ENCODE assay signal across 8 cellular contexts in genomic region chr4:2413821-2414610, GRCh38. TPM values are rescaled to one million over a fixed set of nuclear protein-coding genes. Genes with fewer than 3 reads are reported as not detected.
DNase-seq lines count a peak whose midpoint lies in the region; ATAC-seq, FAIRE-seq and TF ChIP-seq lines count a peak whose summit lies in the region.

No MANE protein-coding gene starts in this region.

- intact Hi-C loops in CD4-positive, alpha-beta T cell (cut with DNase I, micrococcal nuclease) = loop anchor here (1.0 to 10.0 kb wide), 7 partner anchors 47 to 699 kb away; partner anchors contain the start of genes HAUS3 (in 1 of the 2), MXD4 (in 1 of the 2), POLN (in 1 of the 2) and RNF4 (in 1 of the 2)
- intact Hi-C loops in PC-3 (cut with micrococcal nuclease) = loop anchor here (10.0 kb wide), 1 partner anchor 51 kb away; the partner anchor contains the start of gene RNF4

- H3K36me3 ChIP-seq in PC-3 (ENCODE audit: low read depth, low read length) (no peaks in the 10 kb centered on the region), bronchial epithelial cell (ENCODE audit: control insufficient read depth, insufficient read depth, low read length) (no peaks in the 10 kb centered on the region)

- no peaks in the 10 kb centered on the region for H3K9me3 Mint-ChIP-seq in CD4-positive, alpha-beta T cell
- H3K9me3 Mint-ChIP-seq in natural killer cell treated with Interleukin-12 subunit alpha and Interleukin-12 subunit beta and Interleukin-15 and Interleukin-18, amount 100 ng/mL, for 72 hours = no peaks in the 10 kb centered on the region

- peaks cover 65% of the 10 kb centered on the region for H3K4me1 Mint-ChIP-seq in CD4-positive, alpha-beta T cell (ENCODE audit: low read depth)
- peaks cover 61 to 63% of the 10 kb centered on the region in 2 donors for H3K4me1 Mint-ChIP-seq in natural killer cell treated with Interleukin-12 subunit alpha and Interleukin-12 subunit beta and Interleukin-15 and Interleukin-18, amount 100 ng/mL, for 72 hours (ENCODE audit: low read depth in 2 of 2)

- POLR2A ChIA-PET in CD4-positive, alpha-beta T cell (lab: Charles Lee) = interaction anchor here (0.6 to 3.1 kb wide), 11 partner anchors 11 to 404 kb away, joined by 3 to 45 read pairs (median 10); partner anchors contain the start of genes FAM193A, MXD4 and RNF4
- POLR2A ChIA-PET in PC-3 (lab: Charles Lee; ENCODE audit: unreplicated experiment) = no interaction called here

- H3K9me2 ChIP-seq in PC-3 (replicated peaks; ENCODE audit: low read length) = no peaks in the 10 kb centered on the region

- H3K4me3 ChIP-seq in PC-3 (ENCODE audit: low read length) (peak overlapping the region; percentile 64; the same call in 1 of the 2 replicates), bronchial epithelial cell (ENCODE audit: low read depth, low read length) (no peak overlapping the region)

- no peaks in the 10 kb centered on the region for H4K20me1 ChIP-seq in PC-3 (ENCODE audit: low read length)

- peaks cover 34% of the 10 kb centered on the region for H3K4me1 ChIP-seq in PC-3 (ENCODE audit: insufficient read depth, low read length)

- BruUV-seq in PC-3 (replicated peaks; lab: Mats Ljungman, UMichigan) = no TSS peak

- H3K27ac Mint-ChIP-seq in CD4-positive, alpha-beta T cell = peak overlapping the region; percentile 94
- peak overlapping the region; percentile 96 to 97 for H3K27ac Mint-ChIP-seq in natural killer cell treated with Interleukin-12 subunit alpha and Interleukin-12 subunit beta and Interleukin-15 and Interleukin-18, amount 100 ng/mL, for 72 hours

- H3K27me3 ChIP-seq in CD4-positive, alpha-beta T cell (ENCODE audit: control insufficient read depth, insufficient read depth, low read length) = peaks cover 6% of the 10 kb centered on the region
- H3K27me3 ChIP-seq in PC-3 (ENCODE audit: low read length) = no peaks in the 10 kb centered on the region; the same call in 1 of the 2 replicates
- peaks cover 12% of the 10 kb centered on the region for H3K27me3 ChIP-seq in bronchial epithelial cell (ENCODE audit: control insufficient read depth, insufficient read depth, low read length)

- H3K9me3 ChIP-seq in CD4-positive, alpha-beta T cell (ENCODE audit: control insufficient read depth, low read length) = no peaks in the 10 kb centered on the region
- no peaks in the 10 kb centered on the region for H3K9me3 ChIP-seq in PC-3 (ENCODE audit: low read length)

- peak overlapping the region; percentile 89 for H3K4me2 ChIP-seq in PC-3 (ENCODE audit: low read length)

- ATAC-seq in CD4-positive, alpha-beta T cell (ENCODE audit: poor library complexity) = no peak
- no peak for ATAC-seq in PC-3
- no peak for ATAC-seq in natural killer cell treated with Interleukin-12 subunit alpha and Interleukin-12 subunit beta and Interleukin-15 and Interleukin-18, amount 100 ng/mL, for 72 hours
- ATAC-seq in GM21390 (IDR thresholded peaks at IDR 0.05; ENCODE audit: unreplicated experiment) = no peak
- ATAC-seq in GM18867 (IDR thresholded peaks at IDR 0.05; ENCODE audit: unreplicated experiment) = no peak
- no peak for ATAC-seq in GM18861 (IDR thresholded peaks at IDR 0.05; ENCODE audit: unreplicated experiment)

- peak overlapping the region; percentile 81 for H3K27ac ChIP-seq in CD4-positive, alpha-beta T cell (ENCODE audit: low read depth, low read length)
- H3K27ac ChIP-seq in PC-3 (ENCODE audit: low read length) = peak overlapping the region; percentile 88

- H2AFZ ChIP-seq in PC-3 (ENCODE audit: low read length) = no peak overlapping the region

- FAIRE-seq in bronchial epithelial cell (lab: Jason Lieb, UNC) = no peak

- H3K4me3 Mint-ChIP-seq in CD4-positive, alpha-beta T cell = peak overlapping the region; percentile 74
- peak overlapping the region; percentile 86 for H3K4me3 Mint-ChIP-seq in natural killer cell treated with Interleukin-12 subunit alpha and Interleukin-12 subunit beta and Interleukin-15 and Interleukin-18, amount 100 ng/mL, for 72 hours

- DNase-seq in CD4-positive, alpha-beta T cell = peak in 4 of 10 experiments; percentile 16 to 30 (median 20)
- DNase-seq in PC-3 (peak; percentile 24), bronchial epithelial cell (ENCODE audit: low read depth) (peak; percentile 37), hippocampal formation (lab: John Stamatoyannopoulos, UW) (no peak)
- no peak for DNase-seq in natural killer cell treated with Interleukin-12 subunit alpha and Interleukin-12 subunit beta and Interleukin-15 and Interleukin-18, amount 100 ng/mL, for 72 hours (ENCODE audit: low spot score)

- CTCF ChIA-PET in CD4-positive, alpha-beta T cell (lab: Charles Lee) = interaction anchor here (0.7 to 3.1 kb wide), 8 partner anchors 11 to 660 kb away, joined by 3 to 21 read pairs (median 6); partner anchors contain the start of gene MXD4
- CTCF ChIA-PET in PC-3 (lab: Charles Lee) = interaction anchor here (1.0 kb wide), 1 partner anchor 48 kb away, joined by 4 read pairs; no protein-coding TSS in a partner anchor

- no peak for TF ChIP-seq CTCF in CD4-positive, alpha-beta T cell (IDR thresholded peaks at IDR 0.05)
- no peak for TF ChIP-seq CTCF in PC-3 (conservative IDR thresholded peaks at IDR 0.05; ENCODE audit: low read depth, low read length)
- TF ChIP-seq CTCF in bronchial epithelial cell (IDR thresholded peaks at IDR 0.05; ENCODE audit: insufficient read depth, low read length, severe bottlenecking) = no peak

- peaks cover 4% of the 10 kb centered on the region for H3K27me3 Mint-ChIP-seq in CD4-positive, alpha-beta T cell
- no peaks in the 10 kb centered on the region for H3K27me3 Mint-ChIP-seq in natural killer cell treated with Interleukin-12 subunit alpha and Interleukin-12 subunit beta and Interleukin-15 and Interleukin-18, amount 100 ng/mL, for 72 hours

- no peak overlapping the region for H3K9ac ChIP-seq in PC-3 (ENCODE audit: low read length)

- no peaks in the 10 kb centered on the region for H3F3A ChIP-seq in PC-3 (ENCODE audit: low read length, unreplicated experiment)

- no peaks in the 10 kb centered on the region for H3K36me3 Mint-ChIP-seq in CD4-positive, alpha-beta T cell (ENCODE audit: low read depth)
- H3K36me3 Mint-ChIP-seq in natural killer cell treated with Interleukin-12 subunit alpha and Interleukin-12 subunit beta and Interleukin-15 and Interleukin-18, amount 100 ng/mL, for 72 hours = no peaks in the 10 kb centered on the region

- H3K79me2 ChIP-seq in PC-3 (ENCODE audit: low read length) = peaks cover 14% of the 10 kb centered on the region

RNA-seq across cellular contexts. Expression of gene ZFYVE28, which starts 4.4 kb away (rescaled TPM):
- 10 to 100 TPM; 26.2 to 28.0 TPM for total RNA-seq in CD4-positive, alpha-beta T cell
- total RNA-seq in PC-3 (2014; rRNA removed) (6.3 and 8.0 TPM in 2 replicates), bronchial epithelial cell (1.3 and 1.8 TPM in 2 replicates)
- 10 to 100 TPM; 13.8 to 25.6 TPM for total RNA-seq in natural killer cell treated with Interleukin-12 subunit alpha and Interleukin-12 subunit beta and Interleukin-15 and Interleukin-18, amount 100 ng/mL, for 72 hours

RNA-seq across cellular contexts. Expression of gene CFAP99, which starts 4.7 kb away (rescaled TPM):
- total RNA-seq in CD4-positive, alpha-beta T cell = under 1 TPM in 1 of 2 experiments, not detected in 1; 0.17 TPM
- total RNA-seq in PC-3 (2014; rRNA removed) (1.3 TPM in 1 of 2 replicates, not detected in the other), bronchial epithelial cell (not detected in 2 replicates)
- total RNA-seq in natural killer cell treated with Interleukin-12 subunit alpha and Interleukin-12 subunit beta and Interleukin-15 and Interleukin-18, amount 100 ng/mL, for 72 hours = not detected

RNA-seq across cellular contexts. Expression of gene RNF4, which starts 54.9 kb away (rescaled TPM):
- total RNA-seq in CD4-positive, alpha-beta T cell = 100 to 1,000 TPM; 106 to 109 TPM
- total RNA-seq in PC-3 (2014; rRNA removed) = 27.4 and 30.4 TPM in 2 replicates
- total RNA-seq in bronchial epithelial cell = 52.0 and 52.7 TPM in 2 replicates
- total RNA-seq in natural killer cell treated with Interleukin-12 subunit alpha and Interleukin-12 subunit beta and Interleukin-15 and Interleukin-18, amount 100 ng/mL, for 72 hours = 100 to 1,000 TPM; 112 to 136 TPM

Comparison
In these comparisons a context has a peak if more than half of its experiments do, and no peak if none do; other contexts are left out.
1. DNase-seq: peak in PC-3 (single experiment) and bronchial epithelial cell (single experiment); none in natural killer cell treated with Interleukin-12 subunit alpha and Interleukin-12 subunit beta and Interleukin-15 and Interleukin-18, amount 100 ng/mL, for 72 hours (single experiment) and hippocampal formation (0 of 2).